16 cellular contexts compared by ENCODE assay signal in genomic region chr5:2748841-2749513, GRCh38. TPM values are rescaled to one million over a fixed set of nuclear protein-coding genes. Genes with fewer than 3 reads are reported as not detected.
DNase-seq lines count a peak whose midpoint lies in the region; ATAC-seq, FAIRE-seq and TF ChIP-seq lines count a peak whose summit lies in the region.
"Had no signal": no experiment of that assay in that cellular context is flagged by ENCODE, and none has a peak within 500 bp of the region (broad histone marks: within the 10 kb centered on the region; RNA-seq: fewer than 3 reads in every experiment).

No MANE protein-coding gene starts in this region.

- TF ChIP-seq POLR2A in endothelial cell of umbilical vein (IDR thresholded peaks at IDR 0.05; ENCODE audit: low read depth, low read length) = no peak

- no peak for ATAC-seq in GM21367 (IDR thresholded peaks at IDR 0.05; ENCODE audit: unreplicated experiment)

- peaks cover 4% of the 10 kb centered on the region for H3K9me3 Mint-ChIP-seq in mesothelial cell of epicardium

- no peak overlapping the region for H3K27ac Mint-ChIP-seq in mesothelial cell of epicardium

- intact Hi-C loops in endothelial cell of umbilical vein (cut with micrococcal nuclease) = loop anchor here (10.0 kb wide), 1 partner anchor 846 kb away; the partner anchor contains the start of gene IRX1

- peak; percentile 29 for DNase-seq in AG10803 (ENCODE audit: low read depth)
- no peak for DNase-seq in endothelial cell of umbilical vein (ENCODE audit: low read depth, low spot score)
- no peak for DNase-seq in mesothelial cell of epicardium (ENCODE audit: low spot score in 2 of 2, unreplicated experiment in 2 of 2)
- DNase-seq in SW480 (ENCODE audit: low spot score) = no peak
- DNase-seq in NCI-H345 (lab: John Stamatoyannopoulos, UW) = no peak
- no peak for DNase-seq in D341Med (ENCODE audit: low spot score)
- DNase-seq: activated CD4-positive, CD25-positive, alpha-beta regulatory T cell treated with anti-CD3 and anti-CD28 coated beads, Interleukin-2, amount 50 U/mL, for 72 hours; activated gamma-delta T cell; NCI-H2081 had no signal

- no peak for FAIRE-seq in endothelial cell of umbilical vein (lab: Jason Lieb, UNC)
- FAIRE-seq: colon, GM18507 had no signal

- H3K9me3 ChIP-seq in HUES64 (ENCODE audit: insufficient read depth, low read depth, low read length) = no peaks in the 10 kb centered on the region
- no peaks in the 10 kb centered on the region for H3K9me3 ChIP-seq in endothelial cell of umbilical vein (replicated peaks; ENCODE audit: control insufficient read depth, insufficient read depth, low read length)

- H3K36me3 Mint-ChIP-seq in mesothelial cell of epicardium = peaks cover 21% of the 10 kb centered on the region

- POLR2A ChIA-PET in endothelial cell of umbilical vein (lab: Charles Lee) = no interaction called here

- H2AFZ ChIP-seq in endothelial cell of umbilical vein (ENCODE audit: low read depth, low read length) = no peak overlapping the region

- peaks cover 56% of the 10 kb centered on the region for H3K4me1 Mint-ChIP-seq in mesothelial cell of epicardium

- TF ChIP-seq CTCF in AG10803 (conservative IDR thresholded peaks at IDR 0.05; ENCODE audit: low read length) (no peak), endothelial cell of umbilical vein (IDR thresholded peaks at IDR 0.05; ENCODE audit: extremely low read depth in 1 of 2, insufficient read depth in 1 of 2, low read depth in 1 of 2, low read length in 2 of 2) (no peak), mesothelial cell of epicardium (IDR thresholded peaks at IDR 0.05; ENCODE audit: unreplicated experiment) (no peak)

- 95% methylated on average over 74 of the region's 74 CpGs for WGBS in HUES64

- CTCF ChIA-PET in endothelial cell of umbilical vein (lab: Charles Lee) = no interaction called here

- H3K27me3 ChIP-seq in HUES64 (ENCODE audit: insufficient read depth, low read length) (peaks cover 41% of the 10 kb centered on the region), endothelial cell of umbilical vein (ENCODE audit: control insufficient read depth in 2 of 2, insufficient read depth in 2 of 2, low read length in 2 of 2) (peaks cover 43 to 71% of the 10 kb centered on the region in 2 experiments)

- no peaks in the 10 kb centered on the region for H3K9me1 ChIP-seq in endothelial cell of umbilical vein (replicated peaks; ENCODE audit: control insufficient read depth, extremely low read depth, insufficient read depth, low read length)

- H3K36me3 ChIP-seq in HUES64 (ENCODE audit: insufficient read depth, low read length) = peaks cover 54% of the 10 kb centered on the region
- H3K36me3 ChIP-seq in endothelial cell of umbilical vein (ENCODE audit: control insufficient read depth in 2 of 2, extremely low read depth in 1 of 2, insufficient read depth in 2 of 2, low read length in 2 of 2) = no peaks in the 10 kb centered on the region

- peaks cover 40% of the 10 kb centered on the region for H3K4me1 ChIP-seq in HUES64 (ENCODE audit: insufficient read depth, low read length)
- H3K4me1 ChIP-seq in endothelial cell of umbilical vein (ENCODE audit: control insufficient read depth, extremely low read depth, insufficient read depth, low read length) = no peaks in the 10 kb centered on the region

- no peaks in the 10 kb centered on the region for H4K20me1 ChIP-seq in endothelial cell of umbilical vein (replicated peaks; ENCODE audit: control insufficient read depth, extremely low read depth, insufficient read depth, low read length)

- H3K4me2 ChIP-seq in endothelial cell of umbilical vein (ENCODE audit: insufficient read depth, low read length) = no peak overlapping the region
- H3K4me2 ChIP-seq: KMS-11 had no signal

- dilution Hi-C loops in endothelial cell of umbilical vein (cut with MboI; ENCODE audit: extremely low pct_ligation_motif_present, low sequenced_read_pairs) = no loop called here

- no TSS peak for BruUV-seq in endothelial cell of umbilical vein (replicated peaks; lab: Mats Ljungman, UMichigan)

- H3K79me2 ChIP-seq in endothelial cell of umbilical vein (ENCODE audit: control insufficient read depth, insufficient read depth, low read length) = no peaks in the 10 kb centered on the region

- peak overlapping the region; percentile 96; the same call in 1 of the 2 replicates for H3K9ac ChIP-seq in HUES64 (ENCODE audit: low read depth, low read length)
- H3K9ac ChIP-seq in endothelial cell of umbilical vein (replicated peaks; ENCODE audit: extremely low read depth, insufficient read depth, low read length) = no peak overlapping the region
- H3K9ac ChIP-seq: KMS-11 had no signal

- peaks cover 55% of the 10 kb centered on the region for H3K27me3 Mint-ChIP-seq in mesothelial cell of epicardium (ENCODE audit: low read depth)

- peak overlapping the region; percentile 74 for H3K4me3 Mint-ChIP-seq in mesothelial cell of epicardium

- H3K27ac ChIP-seq in HUES64 (ENCODE audit: low read depth, low read length) (peak overlapping the region; percentile 97; the same call in 1 of the 2 replicates), endothelial cell of umbilical vein (ENCODE audit: insufficient read depth, low read depth, low read length) (no peak overlapping the region)
- H3K27ac ChIP-seq: C4-2B, KMS-11 had no signal

- H3K4me3 ChIP-seq in AG10803 (ENCODE audit: low read length) (peak overlapping the region; percentile 81), HUES64 (ENCODE audit: low read length) (peak overlapping the region; percentile 90), endothelial cell of umbilical vein (replicated peaks in 1 of 3; ENCODE audit: insufficient read depth in 1 of 3, low read depth in 1 of 3, low read length in 3 of 3) (no peak overlapping the region)

TF ChIP-seq in endothelial cell of umbilical vein, 7 proteins besides CTCF, POLR2A, EP300 and RAD21:
- TF ChIP-seq MYC (IDR thresholded peaks at IDR 0.05; ENCODE audit: low read depth, low read length) (no peak), FOS (IDR thresholded peaks at IDR 0.05; ENCODE audit: borderline replicate concordance, insufficient read depth, low read length) (no peak), EZH2 (IDR thresholded peaks at IDR 0.05; ENCODE audit: borderline replicate concordance, low read depth, low read length, severe bottlenecking) (peak; percentile 54), JUN (IDR thresholded peaks at IDR 0.05; ENCODE audit: borderline replicate concordance, insufficient read depth, insufficient read length, low read depth) (no peak), POLR2AphosphoS5 (IDR thresholded peaks at IDR 0.05; ENCODE audit: insufficient read depth, low read depth, low read length) (no peak), GATA2 (IDR thresholded peaks at IDR 0.05; ENCODE audit: insufficient read depth, insufficient read length, low read depth, low read length) (no peak)
TF ChIP-seq in endothelial cell of umbilical vein: peak in this region for 1.

RNA-seq across cellular contexts. Expression of gene IRX2, which starts 2.5 kb away (rescaled TPM):
- 49.3 TPM for polyA plus RNA-seq in HUES64 (2013, experiment 1 of 2)
- 50.4 TPM for polyA plus RNA-seq in HUES64 (2013, experiment 2 of 2)
- total RNA-seq in endothelial cell of umbilical vein = not detected in 2 replicates
- not detected in 2 replicates for polyA plus RNA-seq in endothelial cell of umbilical vein
- not detected in 2 replicates for polyA plus RNA-seq in endothelial cell of umbilical vein (2011; cell fraction: cytosol; rRNA removed)
- not detected in 2 replicates for polyA plus RNA-seq in endothelial cell of umbilical vein (2011; cell fraction: nucleus; rRNA removed)
- polyA plus RNA-seq in endothelial cell of umbilical vein (2012) = not detected in 2 replicates
- not detected in 2 replicates for polyA minus RNA-seq in endothelial cell of umbilical vein
- not detected for polyA minus RNA-seq in endothelial cell of umbilical vein (2011; cell fraction: cytosol; rRNA and poly(A)+ RNA removed)
- not detected in 2 replicates for polyA minus RNA-seq in endothelial cell of umbilical vein (2011; cell fraction: nucleus; rRNA and poly(A)+ RNA removed)
- total RNA-seq in mesothelial cell of epicardium = 30.3 to 32.6 TPM (median 30.7 TPM) in 3 replicates
- total RNA-seq: liver had no signal
- polyA plus RNA-seq: liver had no signal

Comparison
In these comparisons a context has a peak if more than half of its experiments do, and no peak if none do; other contexts are left out.
1. H3K4me3 ChIP-seq: peak in AG10803 (single experiment) and HUES64 (single experiment); none in endothelial cell of umbilical vein (0 of 3).
2. RNA of gene IRX2, which starts 2.5 kb away (total RNA-seq): 30.3 to 32.6 TPM in mesothelial cell of epicardium; not detected in endothelial cell of umbilical vein; every median in the first group is over 10 times any median in the second.